25 cellular contexts compared by ENCODE assay signal in the genomic region with DNA sequence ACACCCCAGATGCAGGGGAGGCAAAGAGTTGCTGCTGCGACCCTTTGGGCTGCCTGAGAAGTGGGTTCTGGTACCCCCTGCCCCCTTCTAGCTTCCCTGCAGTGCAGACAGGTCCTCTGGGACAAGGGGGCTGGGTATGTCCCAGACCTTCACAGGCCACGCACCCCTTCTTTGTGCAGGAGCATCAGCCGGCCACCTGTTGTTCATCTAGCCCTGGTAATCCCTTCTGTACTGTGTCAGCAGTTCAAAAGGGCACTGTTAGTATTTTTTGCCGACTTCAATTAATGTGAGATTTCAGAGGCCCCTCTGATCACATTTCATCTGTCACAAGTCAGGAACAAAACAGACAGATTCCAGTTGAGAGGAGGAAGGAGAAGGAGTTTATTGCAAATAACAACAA. TPM values are rescaled to one million over a fixed set of nuclear protein-coding genes. Genes with fewer than 3 reads are reported as not detected.
"Had no signal": no experiment of that assay in that cellular context is flagged by ENCODE, and none has a peak within 500 bp of the region (broad histone marks: within the 10 kb centered on the region; RNA-seq: fewer than 3 reads in every experiment).

No MANE protein-coding gene starts in this region.

- H3K4me1 ChIP-seq: left lung, lower lobe of right lung, suprapubic skin had no signal

- DNase-seq: activated CD4-positive, alpha-beta T cell treated with anti-CD3 and anti-CD28 coated beads for 4 hours; activated CD4-positive, alpha-beta T cell treated with anti-CD3 and anti-CD28 coated beads, Interleukin-2, amount 50 U/mL, for 4 hours; activated effector memory CD4-positive, alpha-beta T cell treated with Interleukin-2 at 50 U/mL for 16 hours; activated naive CD4-positive, alpha-beta T cell treated with Interleukin-2 at 50 U/mL for 16 hours; activated T-cell treated with anti-CD3 and anti-CD28 coated beads for 4 hours; activated T-cell treated with anti-CD3 and anti-CD28 coated beads, Interleukin-2, amount 50 U/mL, for 72 hours; anterior cingulate cortex; dermis blood vessel endothelial cell; effector CD4-positive, alpha-beta T cell; foreskin keratinocyte; kidney glomerular epithelial cell; left lung; lower lobe of right lung; mesenchymal stem cell; ovary; retina; stimulated activated naive CD4-positive, alpha-beta T cell had no signal

- H3K36me3 ChIP-seq: esophagus muscularis mucosa, heart left ventricle, left lung, lower lobe of right lung, ovary, suprapubic skin, tibial nerve had no signal

- H3K9me3 ChIP-seq: esophagus muscularis mucosa, heart left ventricle, left lung, lower lobe of right lung, ovary, suprapubic skin, tibial nerve had no signal

- FAIRE-seq: colon had no signal

- H3K4me3 ChIP-seq: esophagus muscularis mucosa, heart left ventricle, left lung, lower lobe of right lung, ovary, suprapubic skin, tibial nerve had no signal

- H3K27ac ChIP-seq: esophagus muscularis mucosa, foreskin keratinocyte, heart left ventricle, left lung, lower lobe of right lung, ovary, suprapubic skin, tibial nerve had no signal

- H3K27me3 ChIP-seq: foreskin keratinocyte, heart left ventricle, left lung, ovary, suprapubic skin, tibial nerve had no signal

RNA-seq across cellular contexts. Expression of gene ALX4, which starts 49.9 kb away (rescaled TPM):
- total RNA-seq: activated T-cell treated with anti-CD3 and anti-CD28 coated beads, Interleukin-2, amount 50 U/mL, for 72 hours; dermis blood vessel endothelial cell; foreskin keratinocyte; left lung; lower lobe of right lung; natural killer cell treated with Interleukin-12 subunit alpha and Interleukin-12 subunit beta and Interleukin-15 and Interleukin-18, amount 100 ng/mL, for 72 hours; progenitor cell of endocrine pancreas; T-helper 1 cell treated with Interleukin-12 subunit alpha and Interleukin-12 subunit beta and Interleukin-4 antibody, amounts not matched to agents 30 ng/mL and 1 ng/mL, for 36 hours had no signal
- polyA plus RNA-seq: foreskin keratinocyte had no signal
